Comparison of ENCODE assay signal across 13 cellular contexts in the genomic region with DNA sequence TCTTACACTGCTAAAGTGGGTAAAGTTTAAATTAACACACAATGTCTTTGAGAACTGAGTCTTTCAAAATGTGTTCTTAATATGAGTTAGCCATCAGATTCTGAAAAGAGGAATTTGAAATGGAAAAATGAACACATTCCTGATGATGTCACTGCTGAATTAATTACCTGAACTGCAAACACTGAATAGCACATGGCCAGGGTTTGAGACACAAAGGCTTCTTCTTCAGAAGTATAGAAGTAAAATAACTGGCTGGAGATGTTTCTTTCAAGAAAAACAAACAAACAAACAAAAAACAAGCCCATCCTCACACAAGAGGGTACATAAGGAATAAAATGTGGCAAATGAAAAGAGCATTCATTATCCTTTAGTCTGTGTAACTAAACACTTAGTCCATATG. TPM values are rescaled to one million over a fixed set of nuclear protein-coding genes. Genes with fewer than 3 reads are reported as not detected.
DNase-seq lines count a peak whose midpoint lies in the region; ATAC-seq, FAIRE-seq and TF ChIP-seq lines count a peak whose summit lies in the region.
"Had no signal": no experiment of that assay in that cellular context is flagged by ENCODE, and none has a peak within 500 bp of the region (broad histone marks: within the 10 kb centered on the region; RNA-seq: fewer than 3 reads in every experiment).

No MANE protein-coding gene starts in this region.

- ATAC-seq in pancreas: no peak
- ATAC-seq: activated CD8-positive, alpha-beta memory T cell treated with anti-CD3 and anti-CD28 coated beads, Interleukin-2, amount 10 ng/mL, durations not matched to agents 7 days and 5 days; stimulated activated memory B cell treated with anti-CD40 and anti-IgM and Interleukin-4, amounts not matched to agents 10 μg/mL and 1 μg/mL and 100 μg/mL, for 72 hours had no signal

- H3K9me3 ChIP-seq in pancreas: no peaks in the 10 kb centered on the region

- TF ChIP-seq CTCF in choroid plexus epithelial cell (conservative IDR thresholded peaks at IDR 0.05; ENCODE audit: low read depth, low read length) (no peak), pancreas (IDR thresholded peaks at IDR 0.05) (no peak)

- DNase-seq in M059J (ENCODE audit: low read depth) (peak; percentile 73), choroid plexus epithelial cell (ENCODE audit: low read depth) (peak; percentile 54), lung microvascular endothelial cell (ENCODE audit: low read depth in 2 of 2) (peak; percentile 49 to 66), pancreas (no peak), AG20443 (ENCODE audit: low spot score) (no peak)
- no peak for DNase-seq in activated effector memory CD4-positive, alpha-beta T cell treated with Interleukin-2 at 50 U/mL for 16 hours
- DNase-seq: activated CD8-positive, alpha-beta memory T cell treated with anti-CD3 and anti-CD28 coated beads, Interleukin-2, amount 10 ng/mL, durations not matched to agents 7 days and 5 days; amygdala; NCI-H446 treated with DMSO at 0.1 percent for 48 hours had no signal

- no peaks in the 10 kb centered on the region for H3K4me1 ChIP-seq in urinary bladder (ENCODE audit: insufficient read depth)
- peaks cover 0 to 20% (median 3%) of the 10 kb centered on the region in 3 donors for H3K4me1 ChIP-seq in pancreas

- no peaks in the 10 kb centered on the region for H3K36me3 ChIP-seq in urinary bladder (ENCODE audit: insufficient read depth)
- no peaks in the 10 kb centered on the region for H3K36me3 ChIP-seq in pancreas

- intact Hi-C loops in pancreas (cut with DNase I): no loop called here

- H3K27me3 ChIP-seq in pancreas: no peaks in the 10 kb centered on the region

- H3K27ac ChIP-seq in urinary bladder (ENCODE audit: low read depth) (peak overlapping the region; percentile 38), pancreas (peak overlapping the region in 2 of 4 donors; percentile 67 to 70)

- H3K4me3 ChIP-seq in choroid plexus epithelial cell (ENCODE audit: low read depth, low read length): no peak overlapping the region
- H3K4me3 ChIP-seq in urinary bladder (ENCODE audit: low read depth, low read length): no peak overlapping the region
- no peak overlapping the region for H3K4me3 ChIP-seq in pancreas

- no peak for FAIRE-seq in pancreas (lab: Jason Lieb, UNC)
- FAIRE-seq: GM12892, TTC549 had no signal

RNA-seq across cellular contexts. Expression of a gene that starts 7.1 kb away (rescaled TPM):
- total RNA-seq in M059J (2014; rRNA removed; shearing (Covaris generic)): 13.8 and 27.9 TPM in 2 replicates
- 14.2 and 59.7 TPM in 2 replicates for total RNA-seq in lung microvascular endothelial cell
- 27.2 TPM for total RNA-seq in urinary bladder
- 7.4 TPM for polyA plus RNA-seq in urinary bladder
- total RNA-seq in pancreas: 10 to 100 TPM; 32.0 to 67.2 (median 40.7) TPM
- 10 to 100 TPM; 15.9 to 29.1 TPM for polyA plus RNA-seq in pancreas

Comparison
In these comparisons a context has a peak if more than half of its experiments do, and no peak if none do; other contexts are left out.
1. DNase-seq: peak in M059J (single experiment), choroid plexus epithelial cell (single experiment) and lung microvascular endothelial cell (2 of 2); none in pancreas (0 of 6), AG20443 (single experiment) and activated effector memory CD4-positive, alpha-beta T cell treated with Interleukin-2 at 50 U/mL for 16 hours (single experiment).